In the genomic region with DNA sequence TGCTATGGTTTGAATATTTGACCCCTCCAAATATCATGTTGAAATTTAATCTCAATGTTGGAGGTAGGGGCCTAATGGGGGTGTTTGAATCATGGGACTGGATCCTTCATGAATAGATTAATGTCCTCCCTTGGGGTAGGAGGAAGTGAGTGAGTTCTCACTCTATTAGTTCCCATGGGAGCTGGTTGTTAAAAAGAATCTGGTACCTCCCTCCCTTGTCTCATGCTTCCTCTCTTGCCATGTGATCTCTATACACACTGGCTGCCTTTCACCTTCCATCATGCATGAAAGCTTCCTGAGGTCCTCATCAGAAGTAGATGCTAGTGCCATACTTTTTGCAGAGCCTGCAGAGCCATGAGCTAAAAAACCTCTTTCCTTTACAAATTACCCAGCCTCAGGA, we compare ENCODE assay signal across 16 cellular contexts.
"Had no signal": no experiment of that assay in that cellular context is flagged by ENCODE, and none has a peak within 500 bp of the region (broad histone marks: within the 10 kb centered on the region; RNA-seq: fewer than 3 reads in every experiment).

No MANE protein-coding gene starts in this region.

- H3K4me1 ChIP-seq: heart left ventricle had no signal

- H3K36me3 ChIP-seq: heart left ventricle, neural progenitor cell, ovary had no signal

- H3K4me3 ChIP-seq: dorsolateral prefrontal cortex, heart left ventricle, mucosa of descending colon, neural progenitor cell, ovary, smooth muscle cell had no signal

- H3K4me2 ChIP-seq: smooth muscle cell had no signal

- H3K9ac ChIP-seq: neural progenitor cell had no signal

- H3K27me3 ChIP-seq: heart left ventricle, neural progenitor cell, ovary had no signal

- H2AFZ ChIP-seq: neural progenitor cell had no signal

- H3K27ac ChIP-seq: dorsolateral prefrontal cortex, heart left ventricle, ovary had no signal

- H3K9me3 ChIP-seq: heart left ventricle, mucosa of descending colon, ovary had no signal

- ATAC-seq: heart left ventricle, mucosa of descending colon, natural killer cell, right cardiac atrium had no signal

- DNase-seq: cortex of kidney; dorsolateral prefrontal cortex; effector CD8-positive, alpha-beta T cell; heart left ventricle; hippocampal formation; kidney glomerular epithelial cell; mucosa of descending colon; natural killer cell; nucleus accumbens; ovary; right cardiac atrium; stimulated activated CD4-positive, alpha-beta T cell treated with anti-CD3 and anti-CD28 coated beads, Interleukin-4, amount 100 ng/mL, for 1 hour; stimulated activated CD8-positive, alpha-beta memory T cell treated with anti-CD3 and anti-CD28 coated beads, Interleukin-4, amount 100 ng/mL, for 48 hours; stimulated activated naive CD4-positive, alpha-beta T cell had no signal
